Comparison of ENCODE assay signal across 1 cellular context in the genomic region with DNA sequence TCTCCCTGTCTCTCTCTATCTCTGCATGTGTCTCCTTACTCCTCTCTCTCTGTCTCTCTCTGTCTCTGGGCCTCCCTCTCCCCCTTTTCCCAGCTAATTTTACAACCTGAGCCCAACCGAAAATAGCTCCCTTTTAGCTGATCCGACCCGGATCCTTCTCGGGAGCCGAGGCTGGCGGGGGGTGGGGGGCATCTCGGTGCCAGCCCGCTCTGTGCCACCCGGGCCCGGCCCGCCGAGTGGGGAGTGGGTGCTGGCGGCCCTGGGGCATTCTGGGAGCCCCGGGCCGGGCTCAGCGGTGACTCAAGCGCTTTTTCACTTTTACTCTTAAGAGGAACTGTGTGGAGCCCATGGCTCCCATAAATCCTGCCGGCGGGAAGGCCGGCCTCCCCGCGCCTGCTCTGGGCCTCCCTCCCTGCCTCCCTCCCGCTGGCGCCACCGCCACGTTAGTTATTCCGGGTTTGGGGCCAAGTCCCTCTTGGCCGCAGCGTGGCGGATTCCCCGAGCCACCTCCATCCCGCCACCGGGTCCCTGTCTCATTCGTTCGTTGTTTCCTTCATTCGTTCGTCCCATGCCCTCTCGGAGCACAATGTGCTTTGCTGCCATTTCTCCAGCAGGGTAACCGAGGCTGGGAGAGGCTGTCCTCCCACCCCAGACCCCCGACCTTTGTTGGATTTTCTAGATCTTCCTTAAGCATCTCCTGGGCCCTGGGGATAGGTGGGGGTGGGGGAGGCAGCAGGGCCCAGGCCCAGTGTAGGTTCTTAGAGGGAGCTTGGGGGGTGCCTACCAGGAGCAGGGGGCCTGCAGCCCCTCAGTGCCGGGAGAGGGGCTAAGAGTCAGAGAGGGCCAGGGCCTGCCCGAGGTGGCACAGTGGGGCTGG.
TF ChIP-seq lines count a peak whose summit lies in the region.

No MANE protein-coding gene starts in this region.

TF ChIP-seq in K562, 482 proteins besides CTCF, POLR2A, EP300 and RAD21 (continued from another document):
- peak; percentile 68 for TF ChIP-seq NRF1 (conservative IDR thresholded peaks at IDR 0.05 in 1 of 2, IDR thresholded peaks at IDR 0.05 in 1 of 2)
- TF ChIP-seq C11orf30 (IDR thresholded peaks at IDR 0.05; ENCODE audit: low read depth) = no peak
- TF ChIP-seq GTF2F1 (IDR thresholded peaks at IDR 0.05; ENCODE audit: low read depth, low read length) = no peak
- TF ChIP-seq ZNF780A (CRISPR knock-in tag; IDR thresholded peaks at IDR 0.05) = no peak
- TF ChIP-seq, protein P1, sequence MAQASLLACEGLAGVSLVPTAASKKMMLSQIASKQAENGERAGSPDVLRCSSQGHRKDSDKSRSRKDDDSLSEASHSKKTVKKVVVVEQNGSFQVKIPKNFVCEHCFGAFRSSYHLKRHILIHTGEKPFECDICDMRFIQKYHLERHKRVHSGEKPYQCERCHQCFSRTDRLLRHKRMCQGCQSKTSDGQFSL (CRISPR knock-in tag; IDR thresholded peaks at IDR 0.05) = no peak
- TF ChIP-seq, protein P1 (tag; IDR thresholded peaks at IDR 0.05) = 0 out of 4 replicates have a peak, but pooled peaks of 1 of the 2 experiments have one; percentile 30
- peak; percentile 68 for TF ChIP-seq RBFOX2 (IDR thresholded peaks at IDR 0.05; ENCODE audit: low read depth, low read length)
- no peak for TF ChIP-seq EWSR1 (IDR thresholded peaks at IDR 0.05; ENCODE audit: borderline replicate concordance, low read depth, partially characterized antibody)
- no peak for TF ChIP-seq XRCC4 (IDR thresholded peaks at IDR 0.05; ENCODE audit: extremely low read depth, insufficient read depth, insufficient read length)
- no peak for TF ChIP-seq CEBPB (tag; IDR thresholded peaks at IDR 0.05)
- TF ChIP-seq ZNF24 (IDR thresholded peaks at IDR 0.05) = peak; percentile 93
- TF ChIP-seq ADNP (tag; IDR thresholded peaks at IDR 0.05) = 0 out of 2 replicates have a peak, but pooled peaks have one; percentile 65
- TF ChIP-seq FOS (IDR thresholded peaks at IDR 0.05; ENCODE audit: extremely low read depth, insufficient read length) = no peak
- no peak for TF ChIP-seq PHB2 (IDR thresholded peaks at IDR 0.05; ENCODE audit: low read depth)
- TF ChIP-seq STAT5B (CRISPR knock-in tag; IDR thresholded peaks at IDR 0.05) = no peak
- TF ChIP-seq, protein P2, sequence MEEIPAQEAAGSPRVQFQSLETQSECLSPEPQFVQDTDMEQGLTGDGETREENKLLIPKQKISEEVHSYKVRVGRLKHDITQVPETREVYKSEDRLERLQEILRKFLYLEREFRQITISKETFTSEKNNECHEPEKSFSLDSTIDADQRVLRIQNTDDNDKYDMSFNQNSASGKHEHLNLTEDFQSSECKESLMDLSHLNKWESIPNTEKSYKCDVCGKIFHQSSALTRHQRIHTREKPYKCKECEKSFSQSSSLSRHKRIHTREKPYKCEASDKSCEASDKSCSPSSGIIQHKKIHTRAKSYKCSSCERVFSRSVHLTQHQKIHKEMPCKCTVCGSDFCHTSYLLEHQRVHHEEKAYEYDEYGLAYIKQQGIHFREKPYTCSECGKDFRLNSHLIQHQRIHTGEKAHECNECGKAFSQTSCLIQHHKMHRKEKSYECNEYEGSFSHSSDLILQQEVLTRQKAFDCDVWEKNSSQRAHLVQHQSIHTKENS (CRISPR knock-in tag; IDR thresholded peaks at IDR 0.05) = no peak
- no peak for TF ChIP-seq DDX20 (tag; IDR thresholded peaks at IDR 0.05; ENCODE audit: low read depth)
- no peak for TF ChIP-seq TOE1 (IDR thresholded peaks at IDR 0.05; ENCODE audit: borderline replicate concordance)
- TF ChIP-seq TOE1 (CRISPR knock-in tag; IDR thresholded peaks at IDR 0.05; ENCODE audit: borderline replicate concordance, low read depth) = no peak
- TF ChIP-seq, protein P3, sequence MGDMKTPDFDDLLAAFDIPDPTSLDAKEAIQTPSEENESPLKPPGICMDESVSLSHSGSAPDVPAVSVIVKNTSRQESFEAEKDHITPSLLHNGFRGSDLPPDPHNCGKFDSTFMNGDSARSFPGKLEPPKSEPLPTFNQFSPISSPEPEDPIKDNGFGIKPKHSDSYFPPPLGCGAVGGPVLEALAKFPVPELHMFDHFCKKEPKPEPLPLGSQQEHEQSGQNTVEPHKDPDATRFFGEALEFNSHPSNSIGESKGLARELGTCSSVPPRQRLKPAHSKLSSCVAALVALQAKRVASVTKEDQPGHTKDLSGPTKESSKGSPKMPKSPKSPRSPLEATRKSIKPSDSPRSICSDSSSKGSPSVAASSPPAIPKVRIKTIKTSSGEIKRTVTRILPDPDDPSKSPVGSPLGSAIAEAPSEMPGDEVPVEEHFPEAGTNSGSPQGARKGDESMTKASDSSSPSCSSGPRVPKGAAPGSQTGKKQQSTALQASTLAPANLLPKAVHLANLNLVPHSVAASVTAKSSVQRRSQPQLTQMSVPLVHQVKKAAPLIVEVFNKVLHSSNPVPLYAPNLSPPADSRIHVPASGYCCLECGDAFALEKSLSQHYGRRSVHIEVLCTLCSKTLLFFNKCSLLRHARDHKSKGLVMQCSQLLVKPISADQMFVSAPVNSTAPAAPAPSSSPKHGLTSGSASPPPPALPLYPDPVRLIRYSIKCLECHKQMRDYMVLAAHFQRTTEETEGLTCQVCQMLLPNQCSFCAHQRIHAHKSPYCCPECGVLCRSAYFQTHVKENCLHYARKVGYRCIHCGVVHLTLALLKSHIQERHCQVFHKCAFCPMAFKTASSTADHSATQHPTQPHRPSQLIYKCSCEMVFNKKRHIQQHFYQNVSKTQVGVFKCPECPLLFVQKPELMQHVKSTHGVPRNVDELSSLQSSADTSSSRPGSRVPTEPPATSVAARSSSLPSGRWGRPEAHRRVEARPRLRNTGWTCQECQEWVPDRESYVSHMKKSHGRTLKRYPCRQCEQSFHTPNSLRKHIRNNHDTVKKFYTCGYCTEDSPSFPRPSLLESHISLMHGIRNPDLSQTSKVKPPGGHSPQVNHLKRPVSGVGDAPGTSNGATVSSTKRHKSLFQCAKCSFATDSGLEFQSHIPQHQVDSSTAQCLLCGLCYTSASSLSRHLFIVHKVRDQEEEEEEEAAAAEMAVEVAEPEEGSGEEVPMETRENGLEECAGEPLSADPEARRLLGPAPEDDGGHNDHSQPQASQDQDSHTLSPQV (IDR thresholded peaks at IDR 0.05) = no peak
- TF ChIP-seq SMAD3 (CRISPR knock-in tag; conservative IDR thresholded peaks at IDR 0.05) = no peak
- TF ChIP-seq, protein P4, sequence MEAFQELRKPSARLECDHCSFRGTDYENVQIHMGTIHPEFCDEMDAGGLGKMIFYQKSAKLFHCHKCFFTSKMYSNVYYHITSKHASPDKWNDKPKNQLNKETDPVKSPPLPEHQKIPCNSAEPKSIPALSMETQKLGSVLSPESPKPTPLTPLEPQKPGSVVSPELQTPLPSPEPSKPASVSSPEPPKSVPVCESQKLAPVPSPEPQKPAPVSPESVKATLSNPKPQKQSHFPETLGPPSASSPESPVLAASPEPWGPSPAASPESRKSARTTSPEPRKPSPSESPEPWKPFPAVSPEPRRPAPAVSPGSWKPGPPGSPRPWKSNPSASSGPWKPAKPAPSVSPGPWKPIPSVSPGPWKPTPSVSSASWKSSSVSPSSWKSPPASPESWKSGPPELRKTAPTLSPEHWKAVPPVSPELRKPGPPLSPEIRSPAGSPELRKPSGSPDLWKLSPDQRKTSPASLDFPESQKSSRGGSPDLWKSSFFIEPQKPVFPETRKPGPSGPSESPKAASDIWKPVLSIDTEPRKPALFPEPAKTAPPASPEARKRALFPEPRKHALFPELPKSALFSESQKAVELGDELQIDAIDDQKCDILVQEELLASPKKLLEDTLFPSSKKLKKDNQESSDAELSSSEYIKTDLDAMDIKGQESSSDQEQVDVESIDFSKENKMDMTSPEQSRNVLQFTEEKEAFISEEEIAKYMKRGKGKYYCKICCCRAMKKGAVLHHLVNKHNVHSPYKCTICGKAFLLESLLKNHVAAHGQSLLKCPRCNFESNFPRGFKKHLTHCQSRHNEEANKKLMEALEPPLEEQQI (IDR thresholded peaks at IDR 0.05) = no peak
- no peak for TF ChIP-seq PPARD (CRISPR knock-in tag; IDR thresholded peaks at IDR 0.05)
- TF ChIP-seq FOXJ2 (tag; IDR thresholded peaks at IDR 0.05) = no peak
- no peak for TF ChIP-seq ELF1 (tag; IDR thresholded peaks at IDR 0.05)
- TF ChIP-seq CC2D1A (IDR thresholded peaks at IDR 0.05) = no peak; the same call in 1 of the 2 replicates
- peak; percentile 43; the same call in 1 of the 2 replicates for TF ChIP-seq SMAD4 (CRISPR knock-in tag; conservative IDR thresholded peaks at IDR 0.05)
- TF ChIP-seq, protein P5, sequence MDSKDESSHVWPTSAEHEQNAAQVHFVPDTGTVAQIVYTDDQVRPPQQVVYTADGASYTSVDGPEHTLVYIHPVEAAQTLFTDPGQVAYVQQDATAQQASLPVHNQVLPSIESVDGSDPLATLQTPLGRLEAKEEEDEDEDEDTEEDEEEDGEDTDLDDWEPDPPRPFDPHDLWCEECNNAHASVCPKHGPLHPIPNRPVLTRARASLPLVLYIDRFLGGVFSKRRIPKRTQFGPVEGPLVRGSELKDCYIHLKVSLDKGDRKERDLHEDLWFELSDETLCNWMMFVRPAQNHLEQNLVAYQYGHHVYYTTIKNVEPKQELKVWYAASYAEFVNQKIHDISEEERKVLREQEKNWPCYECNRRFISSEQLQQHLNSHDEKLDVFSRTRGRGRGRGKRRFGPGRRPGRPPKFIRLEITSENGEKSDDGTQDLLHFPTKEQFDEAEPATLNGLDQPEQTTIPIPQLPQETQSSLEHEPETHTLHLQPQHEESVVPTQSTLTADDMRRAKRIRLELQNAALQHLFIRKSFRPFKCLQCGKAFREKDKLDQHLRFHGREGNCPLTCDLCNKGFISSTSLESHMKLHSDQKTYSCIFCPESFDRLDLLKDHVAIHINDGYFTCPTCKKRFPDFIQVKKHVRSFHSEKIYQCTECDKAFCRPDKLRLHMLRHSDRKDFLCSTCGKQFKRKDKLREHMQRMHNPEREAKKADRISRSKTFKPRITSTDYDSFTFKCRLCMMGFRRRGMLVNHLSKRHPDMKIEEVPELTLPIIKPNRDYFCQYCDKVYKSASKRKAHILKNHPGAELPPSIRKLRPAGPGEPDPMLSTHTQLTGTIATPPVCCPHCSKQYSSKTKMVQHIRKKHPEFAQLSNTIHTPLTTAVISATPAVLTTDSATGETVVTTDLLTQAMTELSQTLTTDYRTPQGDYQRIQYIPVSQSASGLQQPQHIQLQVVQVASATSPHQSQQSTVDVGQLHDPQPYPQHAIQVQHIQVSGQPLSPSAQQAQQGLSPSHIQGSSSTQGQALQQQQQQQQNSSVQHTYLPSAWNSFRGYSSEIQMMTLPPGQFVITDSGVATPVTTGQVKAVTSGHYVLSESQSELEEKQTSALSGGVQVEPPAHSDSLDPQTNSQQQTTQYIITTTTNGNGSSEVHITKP (IDR thresholded peaks at IDR 0.05; ENCODE audit: partially characterized antibody) = no peak
TF ChIP-seq in K562: peak in this region for 30.
